In genomic region chr6:45545416-45545815, GRCh38 we compare ENCODE assay signal across 3 cellular contexts.
"Had no signal": no experiment of that assay in that cellular context is flagged by ENCODE, and none has a peak within 500 bp of the region (broad histone marks: within the 10 kb centered on the region; RNA-seq: fewer than 3 reads in every experiment).

No MANE protein-coding gene starts in this region.

- DNase-seq: GDM1, GF-D8 had no signal

- H3K4me3 ChIP-seq: GM12878 had no signal
